In the genomic region with DNA sequence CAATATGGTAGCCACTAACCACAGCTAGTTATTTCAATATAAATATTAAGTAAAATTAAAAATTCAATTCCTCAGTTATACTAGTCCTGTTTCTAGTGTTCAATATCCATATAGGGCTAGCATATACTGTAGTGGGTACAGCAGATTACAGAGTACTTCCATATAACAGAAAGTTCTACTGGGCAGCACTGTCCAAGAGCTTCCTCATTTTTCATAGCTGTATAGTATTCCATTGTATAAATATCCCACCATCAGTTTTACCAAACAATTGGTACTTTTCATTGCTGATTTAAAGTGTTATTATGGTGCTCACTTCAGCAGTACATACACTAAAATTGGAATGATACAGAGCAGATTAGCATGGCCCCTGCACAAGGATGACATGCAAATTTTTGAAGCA, we compare ENCODE assay signal across 29 cellular contexts.
"Had no signal": no experiment of that assay in that cellular context is flagged by ENCODE, and none has a peak within 500 bp of the region (broad histone marks: within the 10 kb centered on the region; RNA-seq: fewer than 3 reads in every experiment).

No MANE protein-coding gene starts in this region.

- H3K36me3 ChIP-seq: colonic mucosa, gastrocnemius medialis had no signal

- H3K27me3 ChIP-seq: colonic mucosa, dorsolateral prefrontal cortex, esophagus muscularis mucosa, esophagus squamous epithelium, gastrocnemius medialis, gastroesophageal sphincter, heart left ventricle, heart right ventricle had no signal

- H3K27me3 Mint-ChIP-seq: dendritic cell treated with granulocyte-macrophage colony-stimulating factor and Interleukin-4, amounts not matched to agents 40 ng/mL and 50 ng/mL, for 4 days; effector memory CD8-positive, alpha-beta T cell had no signal

- DNase-seq: colonic mucosa; cortex of kidney; dermis blood vessel endothelial cell; dorsolateral prefrontal cortex; effector CD4-positive, alpha-beta T cell; effector CD8-positive, alpha-beta T cell; effector memory CD4-positive, alpha-beta T cell; effector memory CD8-positive, alpha-beta T cell; endodermal cell; erythroblast; esophagus squamous epithelium; foreskin fibroblast; foreskin keratinocyte; foreskin melanocyte; gastrocnemius medialis; glutamatergic neuron; head of caudate nucleus; heart left ventricle; heart right ventricle had no signal

- H3K27ac ChIP-seq: colonic mucosa, coronary artery, dorsolateral prefrontal cortex, epithelial cell of prostate, esophagus muscularis mucosa, esophagus squamous epithelium, foreskin keratinocyte, gastrocnemius medialis, gastroesophageal sphincter, heart left ventricle, heart right ventricle had no signal

- H3K9me3 Mint-ChIP-seq: dendritic cell treated with granulocyte-macrophage colony-stimulating factor and Interleukin-4, amounts not matched to agents 40 ng/mL and 50 ng/mL, for 4 days; effector memory CD8-positive, alpha-beta T cell; endodermal cell had no signal

- H3K4me1 Mint-ChIP-seq: endodermal cell had no signal

- FAIRE-seq: colon, endometrium, endothelial cell of umbilical vein, frontal cortex had no signal

- H3K4me3 ChIP-seq: colonic mucosa, coronary artery, dorsolateral prefrontal cortex, esophagus muscularis mucosa, esophagus squamous epithelium, gastrocnemius medialis, gastroesophageal sphincter, heart left ventricle, heart right ventricle had no signal

- ATAC-seq: effector memory CD8-positive, alpha-beta T cell; esophagus mucosa; foreskin keratinocyte; gastrocnemius medialis; gastroesophageal sphincter; heart left ventricle; heart right ventricle had no signal

- H3K9me3 ChIP-seq: colonic mucosa, esophagus muscularis mucosa, esophagus squamous epithelium, gastrocnemius medialis, gastroesophageal sphincter had no signal

- H3K4me1 ChIP-seq: colonic mucosa, esophagus muscularis mucosa, esophagus squamous epithelium, foreskin keratinocyte, gastrocnemius medialis, gastroesophageal sphincter, heart left ventricle, heart right ventricle had no signal

- H3K27ac Mint-ChIP-seq: dendritic cell treated with granulocyte-macrophage colony-stimulating factor and Interleukin-4, amounts not matched to agents 40 ng/mL and 50 ng/mL, for 4 days; effector memory CD8-positive, alpha-beta T cell; endodermal cell had no signal

- H3K4me3 Mint-ChIP-seq: dendritic cell treated with granulocyte-macrophage colony-stimulating factor and Interleukin-4, amounts not matched to agents 40 ng/mL and 50 ng/mL, for 4 days; effector memory CD8-positive, alpha-beta T cell; endodermal cell had no signal
